ENCODE assay signal across 8 cellular contexts in genomic region chr19:2328401-2329161, GRCh38. TPM values are rescaled to one million over a fixed set of nuclear protein-coding genes. Genes with fewer than 3 reads are reported as not detected.
A peak's percentile ranks its signal among the peaks of the same experiment; 100 is the strongest.
DNase-seq lines count a peak whose midpoint lies in the region; ATAC-seq and TF ChIP-seq lines count a peak whose summit lies in the region.

LSM7 (minus strand) TSS chr19:2328586; CDS start chr19:2328566, 20 bp downstream.
SPPL2B (plus strand) TSS chr19:2328684; CDS start chr19:2328710, 26 bp downstream.

- DNase-seq in GM06990 (ENCODE audit: extremely low read depth, insufficient read length) (peak; percentile 95), NCI-H1694 treated with DMSO at 0.1 percent for 48 hours (lab: John Stamatoyannopoulos, UW) (peak; percentile 43), T-helper 9 cell (peak; percentile 89), astrocyte of the cerebellum (ENCODE audit: low read depth) (peak; percentile 49), hepatic stellate cell (ENCODE audit: low spot score) (peak; percentile 99), renal cortical epithelial cell (ENCODE audit: low read depth) (peak; percentile 61), vagina (ENCODE audit: extremely low spot score in 2 of 2) (no peak)

- in situ Hi-C loops in astrocyte of the cerebellum (cut with HindIII; ENCODE audit: low sequenced_read_pairs), result loop anchor here (5.0 to 10.0 kb wide), 2 partner anchors 64 to 91 kb away; partner anchors contain the start of genes PLEKHJ1 and SF3A2

- peaks cover 10% of the 10 kb centered on the region for H3K36me3 ChIP-seq in GM06990 (ENCODE audit: control insufficient read depth, insufficient read depth, low read length)
- H3K36me3 ChIP-seq in vagina, result peaks cover 0 to 9% of the 10 kb centered on the region in 2 donors

- H3K4me3 ChIP-seq in GM06990 (replicated peaks; ENCODE audit: low read depth, low read length), result peak within 1 kb of the TSS; percentile 98
- peak within 1 kb of the TSS; percentile 91 for H3K4me3 ChIP-seq in astrocyte of the cerebellum (ENCODE audit: low read depth, low read length)
- H3K4me3 ChIP-seq in vagina, result peak within 1 kb of the TSS; percentile 64 to 88

- no peaks in the 10 kb centered on the region for H3K9me3 ChIP-seq in vagina

- TF ChIP-seq CTCF in GM06990 (IDR thresholded peaks at IDR 0.05; ENCODE audit: insufficient read depth, low read length, poor library complexity, severe bottlenecking), result no peak
- no peak for TF ChIP-seq CTCF in astrocyte of the cerebellum (IDR thresholded peaks at IDR 0.05; ENCODE audit: low read depth, low read length, missing control alignments)
- no peak for TF ChIP-seq CTCF in vagina (IDR thresholded peaks at IDR 0.05)

- no peaks in the 10 kb centered on the region for H3K27me3 ChIP-seq in GM06990 (replicated peaks; ENCODE audit: control insufficient read depth, insufficient read depth, low read length)
- H3K27me3 ChIP-seq in vagina, result no peaks in the 10 kb centered on the region

- intact Hi-C loops in vagina (cut with DNase I), result no loop called here

- peak within 1 kb of the TSS; percentile 50 for H3K27ac ChIP-seq in vagina

- TF ChIP-seq POLR2A in vagina (IDR thresholded peaks at IDR 0.05), result peak in 1 of 2 donors; percentile 48

- H3K4me1 ChIP-seq in vagina, result peaks cover 65% of the 10 kb centered on the region

- peak; percentile 80 for ATAC-seq in HG02759 (IDR thresholded peaks at IDR 0.05; ENCODE audit: unreplicated experiment)

RNA-seq across cellular contexts. Expression of gene LSM7, which starts in this region (rescaled TPM):
- total RNA-seq in renal cortical epithelial cell (69.3 and 119 TPM in 2 replicates), vagina (135 TPM)

RNA-seq across cellular contexts. Expression of gene SPPL2B, which starts in this region (rescaled TPM):
- total RNA-seq in renal cortical epithelial cell (12.5 and 43.7 TPM in 2 replicates), vagina (54.3 TPM)

Comparison
In these comparisons a context has a peak if more than half of its experiments do, and no peak if none do; other contexts are left out.
1. DNase-seq: peak in GM06990 (single experiment), NCI-H1694 treated with DMSO at 0.1 percent for 48 hours (single experiment), T-helper 9 cell (single experiment), astrocyte of the cerebellum (single experiment), hepatic stellate cell (single experiment) and renal cortical epithelial cell (single experiment); none in vagina (0 of 2).
2. Peak in every context shown above with its lines, with median percentiles within 50 percentile points of each other: H3K4me3 ChIP-seq.